ENCODE assay signal across 13 cellular contexts in the genomic region with DNA sequence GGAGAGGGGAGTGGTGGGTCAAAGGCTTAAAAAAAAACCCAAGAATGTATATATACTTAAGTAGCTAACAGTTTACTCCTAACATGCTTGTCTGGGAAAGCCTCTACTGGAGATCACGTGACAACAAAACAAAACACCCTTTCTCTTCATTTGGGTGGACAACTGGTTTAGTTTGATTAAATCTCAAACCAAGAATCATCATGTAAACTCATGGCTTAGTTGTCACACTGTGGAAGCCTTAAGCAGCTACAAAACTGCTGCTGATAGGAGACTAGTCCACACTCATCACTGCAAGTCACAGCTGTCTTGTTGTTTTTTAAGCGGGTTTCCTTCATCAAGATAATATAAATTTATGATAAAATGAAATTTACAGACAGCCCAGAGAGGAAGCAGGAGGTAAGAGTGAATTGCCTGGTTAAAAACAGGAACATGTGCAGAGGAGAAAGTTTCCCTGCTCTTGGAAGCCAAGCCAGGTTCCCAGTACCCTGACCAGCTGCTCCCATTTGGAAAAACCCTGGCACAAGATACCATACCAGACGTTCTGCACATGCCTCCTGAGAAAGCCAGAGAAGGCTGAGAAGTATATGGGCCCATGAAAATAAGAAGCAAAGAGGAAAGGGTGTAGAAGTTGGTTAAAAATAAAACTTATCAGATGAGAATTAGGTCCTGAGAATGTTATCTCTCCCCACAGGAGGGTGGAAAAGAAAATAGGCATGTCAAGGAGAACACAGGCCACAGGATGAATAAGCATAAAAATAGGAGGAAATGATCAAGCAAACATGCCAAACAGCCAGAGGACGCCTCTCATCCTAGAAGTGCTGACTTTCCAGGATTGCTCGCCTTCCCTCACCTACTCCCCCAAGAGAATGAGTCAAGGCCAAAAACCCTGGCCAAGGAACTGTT. TPM values are rescaled to one million over a fixed set of nuclear protein-coding genes. Genes with fewer than 3 reads are reported as not detected.
DNase-seq lines count a peak whose midpoint lies in the region; ATAC-seq and TF ChIP-seq lines count a peak whose summit lies in the region.
"Had no signal": no experiment of that assay in that cellular context is flagged by ENCODE, and none has a peak within 500 bp of the region (broad histone marks: within the 10 kb centered on the region; RNA-seq: fewer than 3 reads in every experiment).

No MANE protein-coding gene starts in this region.

- H3K27ac Mint-ChIP-seq in endothelial cell (ENCODE audit: unreplicated experiment), result peak overlapping the region; percentile 78
- H3K27ac Mint-ChIP-seq in mesothelial cell of epicardium, result peak overlapping the region; percentile 3
- no peak overlapping the region for H3K27ac Mint-ChIP-seq in CD14-positive monocyte
- H3K27ac Mint-ChIP-seq: activated naive CD4-positive, alpha-beta T cell treated with anti-CD3 and anti-CD28 coated beads, Interleukin-2, amount 50 U/mL, for 24 hours; nephron progenitor cell had no signal

- ATAC-seq in HG03469 (IDR thresholded peaks at IDR 0.05; ENCODE audit: unreplicated experiment), result no peak
- ATAC-seq in GM18520 (IDR thresholded peaks at IDR 0.05; ENCODE audit: unreplicated experiment), result no peak

- H3K4me3 ChIP-seq in vagina, result no peak overlapping the region

- H3K27me3 Mint-ChIP-seq in endothelial cell (ENCODE audit: unreplicated experiment), result no peaks in the 10 kb centered on the region
- H3K27me3 Mint-ChIP-seq in mesothelial cell of epicardium (ENCODE audit: low read depth), result no peaks in the 10 kb centered on the region
- H3K27me3 Mint-ChIP-seq in CD14-positive monocyte (ENCODE audit: low read depth in 3 of 3), result peaks cover 0 to 3% (median 3%) of the 10 kb centered on the region in 3 donors

- H3K4me3 Mint-ChIP-seq in endothelial cell (ENCODE audit: unreplicated experiment) (no peak overlapping the region), mesothelial cell of epicardium (no peak overlapping the region), CD14-positive monocyte (no peak overlapping the region)
- H3K4me3 Mint-ChIP-seq: activated naive CD4-positive, alpha-beta T cell treated with anti-CD3 and anti-CD28 coated beads, Interleukin-2, amount 50 U/mL, for 24 hours; nephron progenitor cell had no signal

- no peak for TF ChIP-seq POLR2A in vagina (IDR thresholded peaks at IDR 0.05)

- H3K4me1 Mint-ChIP-seq in endothelial cell (ENCODE audit: unreplicated experiment) (peaks cover 28% of the 10 kb centered on the region), mesothelial cell of epicardium (peaks cover 8% of the 10 kb centered on the region), CD14-positive monocyte (peaks cover 6% of the 10 kb centered on the region)
- H3K4me1 Mint-ChIP-seq: activated naive CD4-positive, alpha-beta T cell treated with anti-CD3 and anti-CD28 coated beads, Interleukin-2, amount 50 U/mL, for 24 hours had no signal

- H3K9me3 Mint-ChIP-seq in endothelial cell (ENCODE audit: unreplicated experiment), result no peaks in the 10 kb centered on the region
- peaks cover 3% of the 10 kb centered on the region for H3K9me3 Mint-ChIP-seq in mesothelial cell of epicardium
- no peaks in the 10 kb centered on the region for H3K9me3 Mint-ChIP-seq in CD14-positive monocyte
- H3K9me3 Mint-ChIP-seq: nephron progenitor cell had no signal

- H3K27ac ChIP-seq in vagina, result no peak overlapping the region

- TF ChIP-seq CTCF in endothelial cell (IDR thresholded peaks at IDR 0.05; ENCODE audit: unreplicated experiment), result no peak
- TF ChIP-seq CTCF in mesothelial cell of epicardium (IDR thresholded peaks at IDR 0.05; ENCODE audit: unreplicated experiment), result no peak
- TF ChIP-seq CTCF in vagina (IDR thresholded peaks at IDR 0.05), result no peak
- TF ChIP-seq CTCF in CD14-positive monocyte (IDR thresholded peaks at IDR 0.05), result no peak

- no peaks in the 10 kb centered on the region for H3K36me3 ChIP-seq in vagina

- H3K9me3 ChIP-seq in vagina, result no peaks in the 10 kb centered on the region

- H3K4me1 ChIP-seq in vagina, result peaks cover 8% of the 10 kb centered on the region

- no peaks in the 10 kb centered on the region for H3K27me3 ChIP-seq in vagina

- no peaks in the 10 kb centered on the region for H3K36me3 Mint-ChIP-seq in endothelial cell (ENCODE audit: low read depth, unreplicated experiment)
- no peaks in the 10 kb centered on the region for H3K36me3 Mint-ChIP-seq in mesothelial cell of epicardium
- H3K36me3 Mint-ChIP-seq in CD14-positive monocyte, result no peaks in the 10 kb centered on the region
- H3K36me3 Mint-ChIP-seq: activated naive CD4-positive, alpha-beta T cell treated with anti-CD3 and anti-CD28 coated beads, Interleukin-2, amount 50 U/mL, for 24 hours had no signal

- DNase-seq in CMK (ENCODE audit: low read depth), result peak; percentile 50
- DNase-seq in NCI-H446 treated with DMSO at 0.1 percent for 48 hours (lab: John Stamatoyannopoulos, UW), result peak; percentile 88
- no peak for DNase-seq in endothelial cell (ENCODE audit: low spot score)
- no peak for DNase-seq in mesothelial cell of epicardium (ENCODE audit: low spot score in 2 of 2, unreplicated experiment in 2 of 2)
- DNase-seq in vagina (ENCODE audit: extremely low spot score in 2 of 2), result no peak
- no peak for DNase-seq in CD14-positive monocyte (ENCODE audit: low spot score)
- DNase-seq: C1 segment of cervical spinal cord, foreskin fibroblast, NCI-H510A treated with DMSO at 0.1 percent for 48 hours, nephron progenitor cell had no signal

- intact Hi-C loops in vagina (cut with DNase I) (no loop called here), CD14-positive monocyte (cut with micrococcal nuclease) (no loop called here)

RNA-seq across cellular contexts. Expression of a gene that starts 34.0 kb away (rescaled TPM):
- total RNA-seq in endothelial cell (ENCODE audit: unreplicated experiment), result 14.2 TPM
- 8.3 to 10.5 TPM (median 9.6 TPM) in 3 replicates for total RNA-seq in mesothelial cell of epicardium
- 10.3 TPM for total RNA-seq in vagina
- polyA plus RNA-seq in CD14-positive monocyte, result under 1 TPM in 1 of 2 donors, not detected in 1; 0.06 TPM

Comparison
In these comparisons a context has a peak if more than half of its experiments do, and no peak if none do; other contexts are left out.
1. DNase-seq: peak in CMK (single experiment) and NCI-H446 treated with DMSO at 0.1 percent for 48 hours (single experiment); none in endothelial cell (single experiment), mesothelial cell of epicardium (0 of 2), vagina (0 of 2) and CD14-positive monocyte (single experiment).
2. H3K27ac Mint-ChIP-seq: peak in endothelial cell (single experiment) and mesothelial cell of epicardium (single experiment); none in CD14-positive monocyte (0 of 7).